22 cellular contexts compared by ENCODE assay signal in genomic region chrX:68454476-68455150, GRCh38. TPM values are rescaled to one million over a fixed set of nuclear protein-coding genes. Genes with fewer than 3 reads are reported as not detected.
DNase-seq lines count a peak whose midpoint lies in the region; FAIRE-seq and TF ChIP-seq lines count a peak whose summit lies in the region.
"Had no signal": no experiment of that assay in that cellular context is flagged by ENCODE, and none has a peak within 500 bp of the region (broad histone marks: within the 10 kb centered on the region; RNA-seq: fewer than 3 reads in every experiment).

No MANE protein-coding gene starts in this region.

- no peaks in the 10 kb centered on the region for H3K36me3 Mint-ChIP-seq in activated CD4-positive, alpha-beta memory T cell treated with anti-CD3 and anti-CD28 coated beads for 36 hours
- H3K36me3 Mint-ChIP-seq: CD4-positive, CD25-positive, alpha-beta regulatory T cell had no signal

- H3K9me3 Mint-ChIP-seq in activated CD4-positive, alpha-beta memory T cell treated with anti-CD3 and anti-CD28 coated beads for 36 hours = no peaks in the 10 kb centered on the region
- H3K9me3 Mint-ChIP-seq: CD4-positive, CD25-positive, alpha-beta regulatory T cell had no signal

- H3K27me3 Mint-ChIP-seq in activated CD4-positive, alpha-beta memory T cell treated with anti-CD3 and anti-CD28 coated beads for 36 hours = no peaks in the 10 kb centered on the region
- H3K27me3 Mint-ChIP-seq: B cell; CD4-positive, CD25-positive, alpha-beta regulatory T cell had no signal

- POLR2A ChIA-PET in activated CD4-positive, alpha-beta memory T cell treated with anti-CD3 and anti-CD28 coated beads for 36 hours (lab: Charles Lee) = no interaction called here

- no peak overlapping the region for H3K4me3 Mint-ChIP-seq in activated CD4-positive, alpha-beta memory T cell treated with anti-CD3 and anti-CD28 coated beads for 36 hours
- H3K4me3 Mint-ChIP-seq: B cell; CD4-positive, CD25-positive, alpha-beta regulatory T cell had no signal

- no peak overlapping the region for H3K4me3 ChIP-seq in kidney (ENCODE audit: low read length in 2 of 2)
- no peak overlapping the region for H3K4me3 ChIP-seq in stomach
- H3K4me3 ChIP-seq: K562, SJCRH30 had no signal

- TF ChIP-seq CTCF in kidney (IDR thresholded peaks at IDR 0.05; ENCODE audit: borderline replicate concordance, extremely low read depth, insufficient read depth) = no peak
- TF ChIP-seq CTCF in stomach (IDR thresholded peaks at IDR 0.05) = no peak

- WGBS in stomach, 5 donors = 21 to 58% (median 49%) methylated on average over 8 of the region's 8 CpGs

- DNase-seq in DMS53 (lab: John Stamatoyannopoulos, UW) (peak; percentile 49), DMS53 treated with DMSO at 0.1 percent for 48 hours (lab: John Stamatoyannopoulos, UW; ENCODE audit: unreplicated experiment) (no peak), NCI-H69 (lab: John Stamatoyannopoulos, UW) (peak; percentile 1), kidney (no peak), stomach (no peak), hepatic stellate cell (ENCODE audit: low spot score) (no peak)
- no peak for DNase-seq in activated CD4-positive, alpha-beta memory T cell treated with anti-CD3 and anti-CD28 coated beads for 36 hours
- DNase-seq in stimulated activated CD4-positive, alpha-beta T cell treated with anti-CD3 and anti-CD28 coated beads, Interleukin-2, amount 100 ng/mL, for 24 hours = no peak
- DNase-seq: 8988T; CD4-positive, CD25-positive, alpha-beta regulatory T cell; COR-L47; EL; NCI-H1694 treated with DMSO at 0.1 percent for 48 hours; NCI-H2227 treated with DMSO at 0.1 percent for 48 hours; NCI-H510A treated with DMSO at 0.1 percent for 48 hours; NCI-H82 had no signal

- no peak overlapping the region for H3K27ac Mint-ChIP-seq in activated CD4-positive, alpha-beta memory T cell treated with anti-CD3 and anti-CD28 coated beads for 36 hours
- H3K27ac Mint-ChIP-seq: B cell; CD4-positive, CD25-positive, alpha-beta regulatory T cell had no signal

- CTCF ChIA-PET in activated CD4-positive, alpha-beta memory T cell treated with anti-CD3 and anti-CD28 coated beads for 36 hours (lab: Charles Lee) = no interaction called here

- H3K4me1 ChIP-seq in kidney (ENCODE audit: control insufficient read depth in 1 of 2, insufficient read depth in 1 of 2, low read depth in 1 of 2, low read length in 2 of 2) (no peaks in the 10 kb centered on the region), stomach (no peaks in the 10 kb centered on the region)
- H3K4me1 ChIP-seq: SJCRH30 had no signal

- no peak overlapping the region for H3K9ac ChIP-seq in kidney (ENCODE audit: low read length in 2 of 2)

- no peaks in the 10 kb centered on the region for H3K36me3 ChIP-seq in kidney (ENCODE audit: control insufficient read depth in 1 of 2, insufficient read depth in 2 of 2, low read length in 2 of 2)
- H3K36me3 ChIP-seq in stomach = no peaks in the 10 kb centered on the region
- H3K36me3 ChIP-seq: SJCRH30 had no signal

- H3K4me1 Mint-ChIP-seq in activated CD4-positive, alpha-beta memory T cell treated with anti-CD3 and anti-CD28 coated beads for 36 hours (ENCODE audit: low read depth) = no peaks in the 10 kb centered on the region
- H3K4me1 Mint-ChIP-seq: B cell; CD4-positive, CD25-positive, alpha-beta regulatory T cell had no signal

- no peaks in the 10 kb centered on the region for H3K27me3 ChIP-seq in stomach
- H3K27me3 ChIP-seq: SJCRH30 had no signal

- no peaks in the 10 kb centered on the region for H3K9me3 ChIP-seq in kidney (ENCODE audit: control insufficient read depth in 1 of 2, low read length in 2 of 2)
- no peaks in the 10 kb centered on the region for H3K9me3 ChIP-seq in stomach
- H3K9me3 ChIP-seq: SJCRH30 had no signal

- no peak overlapping the region for H3K27ac ChIP-seq in kidney (ENCODE audit: low read depth in 2 of 2, low read length in 2 of 2)
- peak overlapping the region in 4 of 5 donors; percentile 16 to 66 (median 51) for H3K27ac ChIP-seq in stomach
- H3K27ac ChIP-seq: SJCRH30 had no signal

- intact Hi-C loops in kidney (cut with DNase I) (no loop called here), stomach (cut with DNase I; ENCODE audit: low total_unique reads) (no loop called here)
- intact Hi-C loops in activated CD4-positive, alpha-beta memory T cell treated with anti-CD3 and anti-CD28 coated beads for 36 hours (cut with micrococcal nuclease) = no loop called here

- peak; percentile 19 for FAIRE-seq in kidney (lab: Jason Lieb, UNC)
- FAIRE-seq: GM12892, GM18507, H1, K562 had no signal

- TF ChIP-seq POLR2A in stomach (IDR thresholded peaks at IDR 0.05) = no peak

- no peak for TF ChIP-seq EP300 in stomach (IDR thresholded peaks at IDR 0.05)

RNA-seq across cellular contexts. Expression of gene OPHN1, which starts 21.3 kb away (rescaled TPM):
- 9.5 TPM for total RNA-seq in kidney
- 1.9 TPM for polyA plus RNA-seq in kidney (ENCODE audit: insufficient read depth, low read depth, low replicate concordance)
- total RNA-seq in stomach = 10 to 100 TPM in 3 of 5 donors, 1 to 10 TPM in 2; 4.5 to 76.4 (median 10.9) TPM
- 1 to 10 TPM in 2 of 3 donors, under 1 TPM in 1; 0.78 to 1.4 (median 1.1) TPM for polyA plus RNA-seq in stomach
- total RNA-seq in activated CD4-positive, alpha-beta memory T cell treated with anti-CD3 and anti-CD28 coated beads for 36 hours = under 1 TPM; 0.21 to 0.46 TPM
- polyA plus RNA-seq: CD4-positive, CD25-positive, alpha-beta regulatory T cell had no signal

RNA-seq across cellular contexts. Expression of gene YIPF6, which starts 44.2 kb away (rescaled TPM):
- total RNA-seq in kidney = 41.6 TPM
- polyA plus RNA-seq in kidney (ENCODE audit: insufficient read depth, low read depth, low replicate concordance) = 16.2 TPM
- total RNA-seq in stomach = 10 to 100 TPM in 4 of 5 donors, 1 to 10 TPM in 1; 1.8 to 47.2 (median 31.4) TPM
- polyA plus RNA-seq in stomach = 1 to 10 TPM; 6.4 to 9.3 (median 6.9) TPM
- 10 to 100 TPM; 24.2 to 26.1 TPM for total RNA-seq in activated CD4-positive, alpha-beta memory T cell treated with anti-CD3 and anti-CD28 coated beads for 36 hours

Comparison
In these comparisons a context has a peak if more than half of its experiments do, and no peak if none do; other contexts are left out.
1. DNase-seq: peak in DMS53 (single experiment) and NCI-H69 (single experiment); none in DMS53 treated with DMSO at 0.1 percent for 48 hours (single experiment), kidney (single experiment), stomach (single experiment), activated CD4-positive, alpha-beta memory T cell treated with anti-CD3 and anti-CD28 coated beads for 36 hours (single experiment), stimulated activated CD4-positive, alpha-beta T cell treated with anti-CD3 and anti-CD28 coated beads, Interleukin-2, amount 100 ng/mL, for 24 hours (0 of 2) and hepatic stellate cell (single experiment).
2. H3K27ac ChIP-seq: peak in stomach (4 of 5); none in kidney (0 of 2).